Comparison of ENCODE assay signal across 2 cellular contexts in genomic region chr12:57119294-57119693, GRCh38.
TF ChIP-seq lines count a peak whose summit lies in the region.

No MANE protein-coding gene starts in this region.

TF ChIP-seq in HCT116, 20 proteins besides CTCF, POLR2A, EP300 and RAD21:
- TF ChIP-seq SIN3A (IDR thresholded peaks at IDR 0.05; ENCODE audit: low read depth) (no peak), EZH2 (IDR thresholded peaks at IDR 0.05) (no peak), FOSL1 (IDR thresholded peaks at IDR 0.05; ENCODE audit: low read depth) (no peak), REST (IDR thresholded peaks at IDR 0.05; ENCODE audit: low read depth) (no peak), CBX3 (IDR thresholded peaks at IDR 0.05; ENCODE audit: low read depth) (no peak), POLR2AphosphoS5 (IDR thresholded peaks at IDR 0.05; ENCODE audit: low read depth, low read length) (no peak), ATF3 (IDR thresholded peaks at IDR 0.05) (no peak), SRF (IDR thresholded peaks at IDR 0.05; ENCODE audit: low read depth) (no peak), JUND (IDR thresholded peaks at IDR 0.05) (no peak), TCF7L2 (IDR thresholded peaks at IDR 0.05; ENCODE audit: borderline replicate concordance, extremely low read depth, insufficient read depth, insufficient read length) (no peak), ZBTB33 (IDR thresholded peaks at IDR 0.05; ENCODE audit: extremely low read depth, insufficient replicate concordance, low read length) (no peak), ELF1 (IDR thresholded peaks at IDR 0.05; ENCODE audit: borderline replicate concordance, low read depth) (no peak), CEBPB (IDR thresholded peaks at IDR 0.05; ENCODE audit: low read depth) (no peak), EGR1 (IDR thresholded peaks at IDR 0.05; ENCODE audit: low read depth) (no peak)
TF ChIP-seq in HCT116: peak in this region for 0.

TF ChIP-seq in GM12878, 131 proteins besides CTCF, POLR2A, EP300 and RAD21:
- no peak for TF ChIP-seq RCOR1 (conservative IDR thresholded peaks at IDR 0.05; ENCODE audit: low read depth, low read length)
- no peak for TF ChIP-seq NR2C2 (IDR thresholded peaks at IDR 0.05; ENCODE audit: borderline replicate concordance, control insufficient read depth, insufficient read length, low read depth)
- peak; percentile 4 for TF ChIP-seq BCL3 (IDR thresholded peaks at IDR 0.05; ENCODE audit: borderline replicate concordance, insufficient read depth, low read depth, low read length, poor library complexity, severe bottlenecking)
- no peak for TF ChIP-seq E2F8 (IDR thresholded peaks at IDR 0.05; ENCODE audit: low read depth, partially characterized antibody)
- TF ChIP-seq RUNX3 (IDR thresholded peaks at IDR 0.05; ENCODE audit: low read length), result peak; percentile 8; the same call in 1 of the 2 replicates
- 0 out of 2 replicates have a peak, but pooled peaks have one; percentile 8 for TF ChIP-seq TCF12 (IDR thresholded peaks at IDR 0.05; ENCODE audit: low read depth, low read length)
- no peak for TF ChIP-seq CEBPB (IDR thresholded peaks at IDR 0.05; ENCODE audit: borderline replicate concordance in 1 of 2, low read depth in 2 of 2, low read length in 2 of 2)
- TF ChIP-seq ESRRA (IDR thresholded peaks at IDR 0.05; ENCODE audit: low read length), result no peak
- no peak for TF ChIP-seq EGR1 (IDR thresholded peaks at IDR 0.05; ENCODE audit: borderline replicate concordance in 1 of 2, low read depth in 2 of 2, low read length in 2 of 2)
- TF ChIP-seq MEF2B (IDR thresholded peaks at IDR 0.05; ENCODE audit: partially characterized antibody, poor library complexity, severe bottlenecking), result no peak
- no peak for TF ChIP-seq PKNOX1 (IDR thresholded peaks at IDR 0.05)
- TF ChIP-seq ZNF207 (IDR thresholded peaks at IDR 0.05; ENCODE audit: borderline replicate concordance), result no peak
- TF ChIP-seq MAX (IDR thresholded peaks at IDR 0.05; ENCODE audit: low read depth, low read length), result no peak
- TF ChIP-seq FOXM1 (IDR thresholded peaks at IDR 0.05; ENCODE audit: low read depth, low read length), result no peak
- no peak for TF ChIP-seq ZBTB11 (CRISPR knock-in tag; IDR thresholded peaks at IDR 0.05)
- TF ChIP-seq IRF4 (IDR thresholded peaks at IDR 0.05; ENCODE audit: low read depth, low read length), result no peak
- TF ChIP-seq ZNF592 (IDR thresholded peaks at IDR 0.05), result no peak
- no peak for TF ChIP-seq RAD51 (IDR thresholded peaks at IDR 0.05)
- TF ChIP-seq SIX5 (IDR thresholded peaks at IDR 0.05; ENCODE audit: low read depth, low read length, severe bottlenecking), result no peak
- no peak for TF ChIP-seq ETV6 (conservative IDR thresholded peaks at IDR 0.05 in 1 of 2, IDR thresholded peaks at IDR 0.05 in 1 of 2; ENCODE audit: borderline replicate concordance in 1 of 2, low read depth in 1 of 2)
- no peak for TF ChIP-seq NFXL1 (IDR thresholded peaks at IDR 0.05; ENCODE audit: borderline replicate concordance)
- TF ChIP-seq BACH1 (IDR thresholded peaks at IDR 0.05; ENCODE audit: borderline replicate concordance), result no peak
